10 cellular contexts compared by ENCODE assay signal in the genomic region with DNA sequence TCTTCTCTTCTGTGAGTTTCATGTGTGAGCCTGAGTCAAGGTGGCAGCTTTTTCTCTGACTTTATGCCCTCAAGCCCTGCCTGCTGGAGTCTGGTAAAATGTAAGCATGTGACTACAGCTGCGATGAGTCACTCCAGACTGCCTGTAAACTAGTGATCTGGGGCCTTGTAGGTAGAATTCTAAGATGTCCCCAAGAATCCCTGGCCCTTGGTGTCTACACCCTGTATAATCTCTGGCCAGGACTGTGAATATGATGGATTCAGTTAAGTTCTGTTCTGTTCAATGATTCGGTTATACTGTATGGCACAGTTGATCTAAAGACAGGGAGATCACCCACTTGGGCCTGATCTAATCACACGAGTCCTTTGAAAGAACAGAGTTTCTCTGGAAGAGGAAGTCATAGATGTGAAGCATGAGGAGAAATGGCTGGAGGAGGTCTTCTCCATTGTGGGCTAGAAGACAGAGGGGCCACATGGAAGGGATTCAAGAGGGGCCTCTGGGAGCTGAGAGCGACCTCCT. TPM values are rescaled to one million over a fixed set of nuclear protein-coding genes. Genes with fewer than 3 reads are reported as not detected.
DNase-seq lines count a peak whose midpoint lies in the region; ATAC-seq and TF ChIP-seq lines count a peak whose summit lies in the region.
"Had no signal": no experiment of that assay in that cellular context is flagged by ENCODE, and none has a peak within 500 bp of the region (broad histone marks: within the 10 kb centered on the region; RNA-seq: fewer than 3 reads in every experiment).

No MANE protein-coding gene starts in this region.

- POLR2A ChIA-PET in activated B cell treated with CpG ODN at 0.5 μM for 24 hours (lab: Charles Lee): interaction anchor here (0.6 kb wide), 1 partner anchor 50 kb away, joined by 4 read pairs; no protein-coding TSS in a partner anchor

- DNase-seq in AG10803 (ENCODE audit: low read depth): peak; percentile 59
- DNase-seq in HFFc6: peak; percentile 87
- DNase-seq in activated B cell treated with CpG ODN at 0.5 μM for 24 hours: no peak
- DNase-seq in kidney glomerular epithelial cell (lab: John Stamatoyannopoulos, UW): peak; percentile 75
- DNase-seq in middle frontal gyrus (ENCODE audit: extremely low spot score, low spot score): no peak
- DNase-seq: NCI-H1417 had no signal

- ATAC-seq in activated B cell treated with CpG ODN at 0.5 μM for 24 hours (ENCODE audit: low read depth) (peak; percentile 52), HG02798 (IDR thresholded peaks at IDR 0.05; ENCODE audit: poor library complexity, unreplicated experiment) (no peak), HG02759 (IDR thresholded peaks at IDR 0.05; ENCODE audit: unreplicated experiment) (no peak), GM19397 (IDR thresholded peaks at IDR 0.05; ENCODE audit: unreplicated experiment) (no peak)

- CTCF ChIA-PET in activated B cell treated with CpG ODN at 0.5 μM for 24 hours (lab: Charles Lee): no interaction called here

- H3K4me3 Mint-ChIP-seq in HFFc6 (no peak overlapping the region), activated B cell treated with CpG ODN at 0.5 μM for 24 hours (no peak overlapping the region)

- no peak for TF ChIP-seq CTCF in AG10803 (conservative IDR thresholded peaks at IDR 0.05; ENCODE audit: low read length)
- no peak for TF ChIP-seq CTCF in HFFc6 (IDR thresholded peaks at IDR 0.05)
- TF ChIP-seq CTCF in activated B cell treated with CpG ODN at 0.5 μM for 24 hours (IDR thresholded peaks at IDR 0.05): no peak

- intact Hi-C loops in activated B cell treated with CpG ODN at 0.5 μM for 24 hours (cut with micrococcal nuclease): no loop called here

- no peak overlapping the region for H3K4me3 ChIP-seq in AG10803 (ENCODE audit: low read length)
- H3K4me3 ChIP-seq: thyroid gland had no signal

- H3K27me3 Mint-ChIP-seq in HFFc6 (ENCODE audit: insufficient read depth) (peaks cover 1% of the 10 kb centered on the region; the same call in 1 of the 2 replicates), activated B cell treated with CpG ODN at 0.5 μM for 24 hours (no peaks in the 10 kb centered on the region)

- H3K4me1 Mint-ChIP-seq in HFFc6 (ENCODE audit: low read depth): peaks cover 16% of the 10 kb centered on the region
- H3K4me1 Mint-ChIP-seq in activated B cell treated with CpG ODN at 0.5 μM for 24 hours: peaks cover 5% of the 10 kb centered on the region

- H3K36me3 Mint-ChIP-seq in HFFc6 (ENCODE audit: low read depth) (no peaks in the 10 kb centered on the region), activated B cell treated with CpG ODN at 0.5 μM for 24 hours (ENCODE audit: low read depth) (no peaks in the 10 kb centered on the region)

- H3K9me3 Mint-ChIP-seq in HFFc6 (no peaks in the 10 kb centered on the region), activated B cell treated with CpG ODN at 0.5 μM for 24 hours (no peaks in the 10 kb centered on the region)

- peak overlapping the region; percentile 81 for H3K27ac Mint-ChIP-seq in HFFc6
- peak overlapping the region; percentile 59 for H3K27ac Mint-ChIP-seq in activated B cell treated with CpG ODN at 0.5 μM for 24 hours

RNA-seq across cellular contexts. Expression of gene PRSS54, which starts 29.8 kb away (rescaled TPM):
- total RNA-seq in HFFc6 (2021; fragmentation: NEBNext Ultra II Directional; extraction: Animal tissue kit (Norgen Biotek cat#: 25700)): not detected
- total RNA-seq in activated B cell treated with CpG ODN at 0.5 μM for 24 hours: not detected in 2 replicates
- total RNA-seq: thyroid gland had no signal

Comparison
In these comparisons a context has a peak if more than half of its experiments do, and no peak if none do; other contexts are left out.
1. DNase-seq: peak in AG10803 (single experiment), HFFc6 (single experiment) and kidney glomerular epithelial cell (single experiment); none in activated B cell treated with CpG ODN at 0.5 μM for 24 hours (single experiment) and middle frontal gyrus (single experiment).